ENCODE assay signal across 26 cellular contexts in genomic region chr2:181628590-181629585, GRCh38. TPM values are rescaled to one million over a fixed set of nuclear protein-coding genes. Genes with fewer than 3 reads are reported as not detected.
"Had no signal": no experiment of that assay in that cellular context is flagged by ENCODE, and none has a peak within 500 bp of the region (broad histone marks: within the 10 kb centered on the region; RNA-seq: fewer than 3 reads in every experiment).

No MANE protein-coding gene starts in this region.

- FAIRE-seq: small intestine had no signal

- H3K4me3 ChIP-seq: breast epithelium, right atrium auricular region, tibial nerve, uterus had no signal

- H3K27me3 ChIP-seq: breast epithelium, right atrium auricular region, tibial nerve, uterus had no signal

- H3K4me1 ChIP-seq: breast epithelium, right atrium auricular region, tibial nerve, uterus had no signal

- H3K9me3 ChIP-seq: breast epithelium, right atrium auricular region, tibial nerve, uterus had no signal

- ATAC-seq: activated CD4-positive, alpha-beta T cell treated with anti-CD3 and anti-CD28 coated beads for 36 hours; activated CD8-positive, alpha-beta memory T cell treated with anti-CD3 and anti-CD28 coated beads, Interleukin-2, amount 10 ng/mL, durations not matched to agents 7 days and 5 days; activated naive CD8-positive, alpha-beta T cell treated with anti-CD3 and anti-CD28 coated beads, Interleukin-2, amount 50 U/mL, for 24 hours; effector memory CD8-positive, alpha-beta T cell had no signal

- H3K36me3 ChIP-seq: breast epithelium, right atrium auricular region, tibial nerve, uterus had no signal

- DNase-seq: activated CD4-positive, alpha-beta memory T cell treated with anti-CD3 and anti-CD28 coated beads for 36 hours; activated CD4-positive, alpha-beta T cell treated with anti-CD3 and anti-CD28 coated beads for 36 hours; activated CD8-positive, alpha-beta memory T cell treated with anti-CD3 and anti-CD28 coated beads, Interleukin-2, amount 10 ng/mL, durations not matched to agents 7 days and 5 days; activated naive CD4-positive, alpha-beta T cell treated with anti-CD3 and anti-CD28 coated beads for 36 hours; activated naive CD8-positive, alpha-beta T cell treated with anti-CD3 and anti-CD28 coated beads, Interleukin-2, amount 50 U/mL, for 24 hours; activated T-cell treated with anti-CD3 and anti-CD28 coated beads, Interleukin-2, amount 50 U/mL, for 1 hour; aorta; dermis blood vessel endothelial cell; effector memory CD8-positive, alpha-beta T cell; foreskin melanocyte; mesenchymal stem cell; nephron progenitor cell; occipital lobe; small intestine; stimulated activated CD4-positive, alpha-beta T cell treated with anti-CD3 and anti-CD28 coated beads, Interleukin-4, amount 100 ng/mL, for 24 hours; stimulated activated naive CD4-positive, alpha-beta T cell; uterus had no signal

- H3K27ac ChIP-seq: breast epithelium, epithelial cell of prostate, right atrium auricular region, tibial nerve, uterus had no signal

RNA-seq across cellular contexts. Expression of gene CERKL, which starts 28.0 kb away (rescaled TPM):
- total RNA-seq: activated CD4-positive, alpha-beta memory T cell treated with anti-CD3 and anti-CD28 coated beads for 36 hours; activated CD8-positive, alpha-beta memory T cell treated with anti-CD3 and anti-CD28 coated beads, Interleukin-2, amount 10 ng/mL, durations not matched to agents 7 days and 5 days; activated T-helper 2 cell treated with anti-CD3 and anti-CD28 coated beads, Interferon-gamma antibody, Interleukin-2, Interleukin-4, amounts not matched to agents 10 μg/mL and 5 μg/mL and 100 μg/mL, durations not matched to agents 14 hours and 24 hours and 36 hours; aorta; dermis blood vessel endothelial cell; posterior vena cava; right atrium auricular region; subcutaneous adipose tissue; tibial nerve had no signal

RNA-seq across cellular contexts. Expression of gene NEUROD1, which starts 51.4 kb away (rescaled TPM):
- total RNA-seq: activated CD4-positive, alpha-beta memory T cell treated with anti-CD3 and anti-CD28 coated beads for 36 hours; activated CD4-positive, alpha-beta T cell treated with anti-CD3 and anti-CD28 coated beads for 36 hours; activated CD8-positive, alpha-beta memory T cell treated with anti-CD3 and anti-CD28 coated beads, Interleukin-2, amount 10 ng/mL, durations not matched to agents 7 days and 5 days; activated naive CD4-positive, alpha-beta T cell treated with anti-CD3 and anti-CD28 coated beads for 36 hours; activated T-helper 2 cell treated with anti-CD3 and anti-CD28 coated beads, Interferon-gamma antibody, Interleukin-2, Interleukin-4, amounts not matched to agents 10 μg/mL and 5 μg/mL and 100 μg/mL, durations not matched to agents 14 hours and 24 hours and 36 hours; aorta; breast epithelium; dermis blood vessel endothelial cell; fibroblast of lung; liver; posterior vena cava; right atrium auricular region; subcutaneous adipose tissue; tibial nerve; uterus had no signal
